In the genomic region with DNA sequence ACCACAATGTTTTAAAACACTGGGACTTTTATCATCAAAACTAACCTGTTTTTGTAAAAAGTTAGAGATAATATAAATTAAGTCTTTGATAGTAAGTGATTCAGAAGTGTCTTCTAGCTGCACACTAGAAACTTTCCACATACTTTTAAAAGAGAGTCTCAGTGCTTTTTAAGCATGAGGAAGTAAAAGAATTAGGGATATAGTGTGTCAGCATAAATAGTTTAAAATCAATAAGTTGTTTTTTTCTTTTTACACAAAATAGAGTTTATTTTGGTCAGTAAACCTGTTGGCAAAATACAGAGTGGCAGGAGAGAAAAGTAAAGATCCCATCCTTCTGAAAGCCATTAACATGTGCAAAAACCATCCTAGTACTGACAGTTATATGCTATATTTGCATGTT, we compare ENCODE assay signal across 1 cellular context.
TF ChIP-seq lines count a peak whose summit lies in the region.

No MANE protein-coding gene starts in this region.

TF ChIP-seq in HCT116, 20 proteins besides CTCF, POLR2A, EP300 and RAD21 (continued from another document):
- TF ChIP-seq, protein P1, sequence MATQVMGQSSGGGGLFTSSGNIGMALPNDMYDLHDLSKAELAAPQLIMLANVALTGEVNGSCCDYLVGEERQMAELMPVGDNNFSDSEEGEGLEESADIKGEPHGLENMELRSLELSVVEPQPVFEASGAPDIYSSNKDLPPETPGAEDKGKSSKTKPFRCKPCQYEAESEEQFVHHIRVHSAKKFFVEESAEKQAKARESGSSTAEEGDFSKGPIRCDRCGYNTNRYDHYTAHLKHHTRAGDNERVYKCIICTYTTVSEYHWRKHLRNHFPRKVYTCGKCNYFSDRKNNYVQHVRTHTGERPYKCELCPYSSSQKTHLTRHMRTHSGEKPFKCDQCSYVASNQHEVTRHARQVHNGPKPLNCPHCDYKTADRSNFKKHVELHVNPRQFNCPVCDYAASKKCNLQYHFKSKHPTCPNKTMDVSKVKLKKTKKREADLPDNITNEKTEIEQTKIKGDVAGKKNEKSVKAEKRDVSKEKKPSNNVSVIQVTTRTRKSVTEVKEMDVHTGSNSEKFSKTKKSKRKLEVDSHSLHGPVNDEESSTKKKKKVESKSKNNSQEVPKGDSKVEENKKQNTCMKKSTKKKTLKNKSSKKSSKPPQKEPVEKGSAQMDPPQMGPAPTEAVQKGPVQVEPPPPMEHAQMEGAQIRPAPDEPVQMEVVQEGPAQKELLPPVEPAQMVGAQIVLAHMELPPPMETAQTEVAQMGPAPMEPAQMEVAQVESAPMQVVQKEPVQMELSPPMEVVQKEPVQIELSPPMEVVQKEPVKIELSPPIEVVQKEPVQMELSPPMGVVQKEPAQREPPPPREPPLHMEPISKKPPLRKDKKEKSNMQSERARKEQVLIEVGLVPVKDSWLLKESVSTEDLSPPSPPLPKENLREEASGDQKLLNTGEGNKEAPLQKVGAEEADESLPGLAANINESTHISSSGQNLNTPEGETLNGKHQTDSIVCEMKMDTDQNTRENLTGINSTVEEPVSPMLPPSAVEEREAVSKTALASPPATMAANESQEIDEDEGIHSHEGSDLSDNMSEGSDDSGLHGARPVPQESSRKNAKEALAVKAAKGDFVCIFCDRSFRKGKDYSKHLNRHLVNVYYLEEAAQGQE (IDR thresholded peaks at IDR 0.05; ENCODE audit: low read depth): no peak
- TF ChIP-seq EZH2 (IDR thresholded peaks at IDR 0.05): no peak
- no peak for TF ChIP-seq EGR1 (IDR thresholded peaks at IDR 0.05; ENCODE audit: low read depth)
- TF ChIP-seq, protein P2, sequence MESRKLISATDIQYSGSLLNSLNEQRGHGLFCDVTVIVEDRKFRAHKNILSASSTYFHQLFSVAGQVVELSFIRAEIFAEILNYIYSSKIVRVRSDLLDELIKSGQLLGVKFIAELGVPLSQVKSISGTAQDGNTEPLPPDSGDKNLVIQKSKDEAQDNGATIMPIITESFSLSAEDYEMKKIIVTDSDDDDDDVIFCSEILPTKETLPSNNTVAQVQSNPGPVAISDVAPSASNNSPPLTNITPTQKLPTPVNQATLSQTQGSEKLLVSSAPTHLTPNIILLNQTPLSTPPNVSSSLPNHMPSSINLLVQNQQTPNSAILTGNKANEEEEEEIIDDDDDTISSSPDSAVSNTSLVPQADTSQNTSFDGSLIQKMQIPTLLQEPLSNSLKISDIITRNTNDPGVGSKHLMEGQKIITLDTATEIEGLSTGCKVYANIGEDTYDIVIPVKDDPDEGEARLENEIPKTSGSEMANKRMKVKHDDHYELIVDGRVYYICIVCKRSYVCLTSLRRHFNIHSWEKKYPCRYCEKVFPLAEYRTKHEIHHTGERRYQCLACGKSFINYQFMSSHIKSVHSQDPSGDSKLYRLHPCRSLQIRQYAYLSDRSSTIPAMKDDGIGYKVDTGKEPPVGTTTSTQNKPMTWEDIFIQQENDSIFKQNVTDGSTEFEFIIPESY (IDR thresholded peaks at IDR 0.05; ENCODE audit: extremely low read depth, insufficient replicate concordance, low read length): no peak
- TF ChIP-seq ELF1 (IDR thresholded peaks at IDR 0.05; ENCODE audit: borderline replicate concordance, low read depth): no peak
- no peak for TF ChIP-seq SP1 (IDR thresholded peaks at IDR 0.05; ENCODE audit: low read depth)
- TF ChIP-seq SRF (IDR thresholded peaks at IDR 0.05; ENCODE audit: low read depth): no peak
- TF ChIP-seq TCF7L2 (IDR thresholded peaks at IDR 0.05; ENCODE audit: borderline replicate concordance, extremely low read depth, insufficient read depth, insufficient read length): no peak
- TF ChIP-seq CEBPB (IDR thresholded peaks at IDR 0.05; ENCODE audit: low read depth): no peak
- TF ChIP-seq, protein P3, sequence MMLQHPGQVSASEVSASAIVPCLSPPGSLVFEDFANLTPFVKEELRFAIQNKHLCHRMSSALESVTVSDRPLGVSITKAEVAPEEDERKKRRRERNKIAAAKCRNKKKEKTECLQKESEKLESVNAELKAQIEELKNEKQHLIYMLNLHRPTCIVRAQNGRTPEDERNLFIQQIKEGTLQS (IDR thresholded peaks at IDR 0.05): no peak
- no peak for TF ChIP-seq POLR2AphosphoS5 (IDR thresholded peaks at IDR 0.05; ENCODE audit: low read depth, low read length)
- no peak for TF ChIP-seq ZFX (IDR thresholded peaks at IDR 0.05)
- no peak for TF ChIP-seq SIN3A (IDR thresholded peaks at IDR 0.05; ENCODE audit: low read depth)
- TF ChIP-seq EZH2phosphoT487 (IDR thresholded peaks at IDR 0.05; ENCODE audit: borderline replicate concordance): no peak
